Comparison of ENCODE assay signal across 11 cellular contexts in genomic region chr16:14307059-14307531, GRCh38.
DNase-seq lines count a peak whose midpoint lies in the region; ATAC-seq and TF ChIP-seq lines count a peak whose summit lies in the region.
"Had no signal": no experiment of that assay in that cellular context is flagged by ENCODE, and none has a peak within 500 bp of the region (broad histone marks: within the 10 kb centered on the region; RNA-seq: fewer than 3 reads in every experiment).

No MANE protein-coding gene starts in this region.

- H3K9me3 ChIP-seq in GM23248 (ENCODE audit: low read depth) (no peaks in the 10 kb centered on the region), right cardiac atrium (ENCODE audit: control insufficient read depth, low read length) (no peaks in the 10 kb centered on the region), skeletal muscle tissue (ENCODE audit: control insufficient read depth in 3 of 3, low read length in 3 of 3) (no peaks in the 10 kb centered on the region)

- H4K20me1 ChIP-seq in GM23248 (ENCODE audit: insufficient read depth) = 0 out of 2 replicates have a peak, but pooled peaks cover 3% of the 10 kb centered on the region

- no peak overlapping the region for H3K4me3 Mint-ChIP-seq in endothelial cell (ENCODE audit: unreplicated experiment)
- H3K4me3 Mint-ChIP-seq in activated CD4-positive, alpha-beta T cell treated with anti-CD3 and anti-CD28 coated beads for 36 hours = no peak overlapping the region
- H3K4me3 Mint-ChIP-seq: immature natural killer cell had no signal

- H3K4me2 ChIP-seq in GM23248 (ENCODE audit: unreplicated experiment) = peak overlapping the region; percentile 73

- no peaks in the 10 kb centered on the region for H3K27me3 Mint-ChIP-seq in endothelial cell (ENCODE audit: unreplicated experiment)
- H3K27me3 Mint-ChIP-seq in activated CD4-positive, alpha-beta T cell treated with anti-CD3 and anti-CD28 coated beads for 36 hours = peaks cover 5% of the 10 kb centered on the region
- H3K27me3 Mint-ChIP-seq: IgD-negative memory B cell had no signal

- in situ Hi-C loops in GM23248 (cut with MboI) = no loop called here

- H2AFZ ChIP-seq in GM23248 = no peak overlapping the region

- ATAC-seq in right cardiac atrium = no peak
- no peak for ATAC-seq in HG02884 (IDR thresholded peaks at IDR 0.05; ENCODE audit: unreplicated experiment)
- no peak for ATAC-seq in activated CD4-positive, alpha-beta T cell treated with anti-CD3 and anti-CD28 coated beads for 36 hours

- H3K9ac ChIP-seq in GM23248 (peak overlapping the region; percentile 65), skeletal muscle tissue (ENCODE audit: low read depth in 1 of 3, low read length in 3 of 3) (peak overlapping the region; percentile 63 to 95 (median 92))

- peak overlapping the region; percentile 83 for H3K27ac ChIP-seq in GM23248
- H3K27ac ChIP-seq in RWPE1 = peak overlapping the region; percentile 73
- H3K27ac ChIP-seq in right cardiac atrium (ENCODE audit: low read length) = peak overlapping the region; percentile 47
- H3K27ac ChIP-seq in skeletal muscle tissue (ENCODE audit: low read depth, low read length) = peak overlapping the region; percentile 94

- no peaks in the 10 kb centered on the region for H3K9me3 Mint-ChIP-seq in endothelial cell (ENCODE audit: unreplicated experiment)
- no peaks in the 10 kb centered on the region for H3K9me3 Mint-ChIP-seq in activated CD4-positive, alpha-beta T cell treated with anti-CD3 and anti-CD28 coated beads for 36 hours (ENCODE audit: low read depth)
- H3K9me3 Mint-ChIP-seq: IgD-negative memory B cell had no signal

- CTCF ChIA-PET in RWPE1 (lab: Yijun Ruan, JAX) = interaction anchor here (0.5 kb wide), 1 partner anchor 22 kb away, joined by 3 read pairs; no protein-coding TSS in a partner anchor
- CTCF ChIA-PET in activated CD4-positive, alpha-beta T cell treated with anti-CD3 and anti-CD28 coated beads for 36 hours (lab: Charles Lee) = interaction anchor here (0.7 to 1.2 kb wide), 2 partner anchors 8 to 765 kb away, joined by 3 read pairs; no protein-coding TSS in a partner anchor

- peaks cover 41% of the 10 kb centered on the region for H3F3A ChIP-seq in GM23248 (ENCODE audit: insufficient read depth)

- H3K36me3 Mint-ChIP-seq in endothelial cell (ENCODE audit: low read depth, unreplicated experiment) = no peaks in the 10 kb centered on the region
- no peaks in the 10 kb centered on the region for H3K36me3 Mint-ChIP-seq in activated CD4-positive, alpha-beta T cell treated with anti-CD3 and anti-CD28 coated beads for 36 hours (ENCODE audit: low read depth)
- H3K36me3 Mint-ChIP-seq: IgD-negative memory B cell, immature natural killer cell had no signal

- no peaks in the 10 kb centered on the region for H3K9me2 ChIP-seq in GM23248 (ENCODE audit: insufficient read depth)

- H3K79me2 ChIP-seq in GM23248 (ENCODE audit: insufficient read depth) = peaks cover 100% of the 10 kb centered on the region

- POLR2A ChIA-PET in RWPE1 (lab: Yijun Ruan, JAX; ENCODE audit: low non-redundant PET) = no interaction called here
- POLR2A ChIA-PET in activated CD4-positive, alpha-beta T cell treated with anti-CD3 and anti-CD28 coated beads for 36 hours (lab: Charles Lee) = interaction anchor here (0.6 kb wide), 1 partner anchor 870 kb away, joined by 3 read pairs; no protein-coding TSS in a partner anchor

- H3K4me1 Mint-ChIP-seq in endothelial cell (ENCODE audit: unreplicated experiment) = no peaks in the 10 kb centered on the region
- H3K4me1 Mint-ChIP-seq in activated CD4-positive, alpha-beta T cell treated with anti-CD3 and anti-CD28 coated beads for 36 hours = peaks cover 37% of the 10 kb centered on the region

- DNase-seq in GM23248 (peak; percentile 34), RWPE1 (ENCODE audit: low spot score) (no peak), right cardiac atrium (no peak), NCI-H345 treated with DMSO at 0.1 percent for 48 hours (lab: John Stamatoyannopoulos, UW; ENCODE audit: unreplicated experiment) (no peak), endothelial cell (ENCODE audit: low spot score) (no peak)
- no peak for DNase-seq in activated CD4-positive, alpha-beta T cell treated with anti-CD3 and anti-CD28 coated beads for 36 hours
- DNase-seq: activated naive CD4-positive, alpha-beta T cell treated with anti-CD3 and anti-CD28 coated beads, Interleukin-2, amount 50 U/mL, for 16 hours; immature natural killer cell had no signal

- H3K27me3 ChIP-seq in GM23248 (replicated peaks; ENCODE audit: insufficient read depth) = no peaks in the 10 kb centered on the region
- H3K27me3 ChIP-seq in right cardiac atrium (ENCODE audit: control insufficient read depth, insufficient read depth) = no peaks in the 10 kb centered on the region
- H3K27me3 ChIP-seq in skeletal muscle tissue (ENCODE audit: control insufficient read depth in 3 of 3, insufficient read depth in 3 of 3, low read length in 3 of 3) = no peaks in the 10 kb centered on the region

- H3K4me3 ChIP-seq in GM23248 = peak overlapping the region; percentile 46
- no peak overlapping the region for H3K4me3 ChIP-seq in right cardiac atrium (ENCODE audit: low read length)
- peak overlapping the region; percentile 40 to 72 (median 65) for H3K4me3 ChIP-seq in skeletal muscle tissue (ENCODE audit: low read length in 3 of 3)

- H3K27ac Mint-ChIP-seq in endothelial cell (ENCODE audit: unreplicated experiment) = no peak overlapping the region
- H3K27ac Mint-ChIP-seq in activated CD4-positive, alpha-beta T cell treated with anti-CD3 and anti-CD28 coated beads for 36 hours = no peak overlapping the region
- H3K27ac Mint-ChIP-seq: IgD-negative memory B cell, immature natural killer cell had no signal

- intact Hi-C loops in right cardiac atrium (cut with DNase I) = loop anchor here in 1 of 4 donors (10.0 kb wide), 1 partner anchor 108 kb away; no protein-coding TSS in a partner anchor
- intact Hi-C loops in activated CD4-positive, alpha-beta T cell treated with anti-CD3 and anti-CD28 coated beads for 36 hours (cut with DNase I, micrococcal nuclease) = loop anchor here in 1 of 2 experiments (5.0 kb wide), 1 partner anchor 50 kb away; no protein-coding TSS in a partner anchor

- TF ChIP-seq CTCF in RWPE1 (conservative IDR thresholded peaks at IDR 0.05; ENCODE audit: low read depth) (no peak), endothelial cell (IDR thresholded peaks at IDR 0.05; ENCODE audit: unreplicated experiment) (no peak)

- H3K4me1 ChIP-seq in GM23248 (ENCODE audit: insufficient read depth) (peaks cover 67% of the 10 kb centered on the region), right cardiac atrium (ENCODE audit: control insufficient read depth, insufficient read depth, low read length) (peaks cover 5% of the 10 kb centered on the region), skeletal muscle tissue (ENCODE audit: control insufficient read depth in 3 of 3, insufficient read depth in 3 of 3, low read length in 3 of 3) (peaks cover 55 to 64% (median 62%) of the 10 kb centered on the region in 3 donors)

- H3K36me3 ChIP-seq in GM23248 (ENCODE audit: low read depth) = no peaks in the 10 kb centered on the region
- H3K36me3 ChIP-seq in skeletal muscle tissue (ENCODE audit: control insufficient read depth in 3 of 3, insufficient read depth in 3 of 3, low read length in 3 of 3) = no peaks in the 10 kb centered on the region

- WGBS in GM23248 (ENCODE audit: low coverage in 1 of 2, low lambda C conversion rate in 2 of 2, missing lambda C conversion rate in 2 of 2), 2 experiments = 30 to 34% methylated on average over 9 to 10 of the region's 10 CpGs
- WGBS in right cardiac atrium = 68% methylated on average over 10 of the region's 10 CpGs
